Comparison of ENCODE assay signal across 17 cellular contexts in the genomic region with DNA sequence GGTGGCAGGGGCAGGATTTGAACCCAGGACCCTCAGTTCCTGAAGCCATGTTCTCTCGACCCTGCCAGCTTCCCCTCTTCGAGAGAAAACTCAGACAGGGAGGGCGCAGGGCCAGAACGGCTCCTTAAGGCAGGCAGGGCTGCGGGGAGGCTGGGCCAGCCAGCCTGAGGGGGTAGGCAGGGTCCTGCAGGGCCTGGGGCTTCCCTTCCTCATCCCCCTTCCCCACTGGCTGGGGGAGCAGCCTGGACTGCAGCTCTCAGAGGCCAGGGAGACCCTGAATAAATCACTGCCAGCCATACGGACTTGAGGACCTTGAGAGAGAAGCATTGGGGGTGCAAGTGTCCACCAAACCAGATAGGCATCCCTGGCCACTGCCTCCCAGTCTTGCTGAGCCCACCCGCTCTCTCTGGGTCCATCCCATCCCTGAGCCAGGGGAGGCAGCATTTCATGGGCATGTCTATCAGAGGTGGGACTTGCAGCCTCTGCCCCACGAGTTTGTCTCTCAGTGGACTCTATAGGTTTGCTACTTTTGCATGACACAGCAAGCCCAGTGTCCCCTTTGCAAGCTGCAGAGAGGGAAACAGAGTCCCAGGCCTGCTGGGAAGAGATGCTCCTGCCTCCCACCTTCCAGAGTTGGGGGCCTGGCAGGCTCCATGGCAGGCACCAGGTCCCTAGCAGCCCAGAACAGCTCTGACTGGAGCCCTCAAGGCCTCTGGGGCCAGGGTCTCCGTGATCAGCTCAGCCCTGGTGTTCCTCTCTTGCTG.
"Had no signal": no experiment of that assay in that cellular context is flagged by ENCODE, and none has a peak within 500 bp of the region (broad histone marks: within the 10 kb centered on the region; RNA-seq: fewer than 3 reads in every experiment).

No MANE protein-coding gene starts in this region.

- H3K27me3 ChIP-seq: body of pancreas had no signal

- H3K4me1 Mint-ChIP-seq: activated CD4-positive, alpha-beta T cell treated with anti-CD3 and anti-CD28 coated beads, Interleukin-2, amount 10 ng/mL, durations not matched to agents 24 days and 14 days; activated naive CD8-positive, alpha-beta T cell treated with anti-CD3 and anti-CD28 coated beads for 36 hours had no signal

- H3K27ac ChIP-seq: body of pancreas, epithelial cell of prostate had no signal

- H3K4me1 ChIP-seq: body of pancreas had no signal

- DNase-seq: activated CD4-positive, alpha-beta T cell treated with anti-CD3 and anti-CD28 coated beads, Interleukin-2, amount 10 ng/mL, durations not matched to agents 24 days and 14 days; activated naive CD8-positive, alpha-beta T cell treated with anti-CD3 and anti-CD28 coated beads for 36 hours; amygdala; central memory CD4-positive, alpha-beta T cell; cortex of kidney; effector memory CD4-positive, alpha-beta T cell; foreskin melanocyte; left cardiac atrium; midbrain; stimulated activated CD4-positive, alpha-beta T cell treated with anti-CD3 and anti-CD28 coated beads, Interleukin-15, amount 100 ng/mL, for 24 hours; stimulated activated CD4-positive, alpha-beta T cell treated with anti-CD3 and anti-CD28 coated beads, Interleukin-4, amount 100 ng/mL, for 24 hours had no signal

- H3K27ac Mint-ChIP-seq: activated CD4-positive, alpha-beta T cell treated with anti-CD3 and anti-CD28 coated beads, Interleukin-2, amount 10 ng/mL, durations not matched to agents 24 days and 14 days; activated naive CD8-positive, alpha-beta T cell treated with anti-CD3 and anti-CD28 coated beads for 36 hours; activated T-helper 1 cell treated with anti-CD3 and anti-CD28 coated beads, Interleukin-12 subunit alpha, Interleukin-12 subunit beta, Interleukin-2, Interleukin-4 antibody, amounts not matched to agents 30 ng/mL and 10 ng/mL and 1 ng/mL, durations not matched to agents 14 hours and 24 hours and 36 hours; stimulated activated naive CD8-positive, alpha-beta T cell treated with anti-CD3 and anti-CD28 coated beads, Interleukin-15, Interleukin-2, amounts not matched to agents 100 ng/mL and 50 ng/mL, for 24 hours; WTC11 had no signal

- H3K36me3 Mint-ChIP-seq: activated naive CD8-positive, alpha-beta T cell treated with anti-CD3 and anti-CD28 coated beads for 36 hours; WTC11 had no signal

- H3K9me3 ChIP-seq: body of pancreas had no signal

- H3K27me3 Mint-ChIP-seq: activated CD4-positive, alpha-beta T cell treated with anti-CD3 and anti-CD28 coated beads, Interleukin-2, amount 10 ng/mL, durations not matched to agents 24 days and 14 days had no signal

- H3K4me3 Mint-ChIP-seq: activated CD4-positive, alpha-beta T cell treated with anti-CD3 and anti-CD28 coated beads, Interleukin-2, amount 10 ng/mL, durations not matched to agents 24 days and 14 days; activated naive CD8-positive, alpha-beta T cell treated with anti-CD3 and anti-CD28 coated beads for 36 hours; activated T-helper 1 cell treated with anti-CD3 and anti-CD28 coated beads, Interleukin-12 subunit alpha, Interleukin-12 subunit beta, Interleukin-2, Interleukin-4 antibody, amounts not matched to agents 30 ng/mL and 10 ng/mL and 1 ng/mL, durations not matched to agents 14 hours and 24 hours and 36 hours; stimulated activated naive CD8-positive, alpha-beta T cell treated with anti-CD3 and anti-CD28 coated beads, Interleukin-15, Interleukin-2, amounts not matched to agents 100 ng/mL and 50 ng/mL, for 24 hours; WTC11 had no signal

- H3K4me3 ChIP-seq: body of pancreas, lung had no signal

- ATAC-seq: body of pancreas, left cardiac atrium had no signal

- H3K9me3 Mint-ChIP-seq: activated CD4-positive, alpha-beta T cell treated with anti-CD3 and anti-CD28 coated beads, Interleukin-2, amount 10 ng/mL, durations not matched to agents 24 days and 14 days; activated naive CD8-positive, alpha-beta T cell treated with anti-CD3 and anti-CD28 coated beads for 36 hours; activated T-helper 1 cell treated with anti-CD3 and anti-CD28 coated beads, Interleukin-12 subunit alpha, Interleukin-12 subunit beta, Interleukin-2, Interleukin-4 antibody, amounts not matched to agents 30 ng/mL and 10 ng/mL and 1 ng/mL, durations not matched to agents 14 hours and 24 hours and 36 hours; stimulated activated naive CD8-positive, alpha-beta T cell treated with anti-CD3 and anti-CD28 coated beads, Interleukin-15, Interleukin-2, amounts not matched to agents 100 ng/mL and 50 ng/mL, for 24 hours; WTC11 had no signal
